In genomic region chr11:125236072-125236825, GRCh38 we compare ENCODE assay signal across 25 cellular contexts.
A peak's percentile ranks its signal among the peaks of the same experiment; 100 is the strongest.
DNase-seq lines count a peak whose midpoint lies in the region; ATAC-seq, FAIRE-seq and TF ChIP-seq lines count a peak whose summit lies in the region.
"Had no signal": no experiment of that assay in that cellular context is flagged by ENCODE, and none has a peak within 500 bp of the region (broad histone marks: within the 10 kb centered on the region; RNA-seq: fewer than 3 reads in every experiment).

No MANE protein-coding gene starts in this region.

- no peak for FAIRE-seq in GM12892 (lab: Jason Lieb, UNC)
- FAIRE-seq: GM12891, HepG2, K562, RCC 7860 had no signal

- H3K36me3 ChIP-seq in H7 (replicated peaks; ENCODE audit: control insufficient read depth, insufficient read depth, low read length) (no peaks in the 10 kb centered on the region), endodermal cell (ENCODE audit: control insufficient read depth, insufficient read depth, low read length) (no peaks in the 10 kb centered on the region), mesendoderm (ENCODE audit: control insufficient read depth, insufficient read depth, low read length) (no peaks in the 10 kb centered on the region)

- H2BK5ac ChIP-seq in mesendoderm (ENCODE audit: low read length), result no peak overlapping the region

- TF ChIP-seq CTCF in endodermal cell (conservative IDR thresholded peaks at IDR 0.05), result no peak

- H3K4me3 Mint-ChIP-seq in endodermal cell, result no peak overlapping the region
- H3K4me3 Mint-ChIP-seq: CD8-positive, alpha-beta T cell had no signal

- H3K9ac ChIP-seq in endodermal cell (ENCODE audit: extremely low read depth, low read length, poor library complexity, severe bottlenecking) (no peak overlapping the region), mesendoderm (ENCODE audit: low read length) (no peak overlapping the region)
- H3K9ac ChIP-seq: GM23248 had no signal

- no peak overlapping the region for H3K27ac Mint-ChIP-seq in endodermal cell
- H3K27ac Mint-ChIP-seq: CD8-positive, alpha-beta T cell had no signal

- H2BK15ac ChIP-seq in mesendoderm (replicated peaks; ENCODE audit: low read depth), result no peak overlapping the region

- no peak overlapping the region for H3K4me2 ChIP-seq in mesendoderm (ENCODE audit: low read length)

- H3K4ac ChIP-seq in mesendoderm (ENCODE audit: low read depth, low read length), result no peak overlapping the region

- no peaks in the 10 kb centered on the region for H3K9me3 Mint-ChIP-seq in endodermal cell
- H3K9me3 Mint-ChIP-seq: CD8-positive, alpha-beta T cell had no signal

- H3K36me3 Mint-ChIP-seq in endodermal cell (ENCODE audit: low read depth), result no peaks in the 10 kb centered on the region
- H3K36me3 Mint-ChIP-seq: CD8-positive, alpha-beta T cell had no signal

- peaks cover 33% of the 10 kb centered on the region for H3K4me1 Mint-ChIP-seq in endodermal cell

- H4K5ac ChIP-seq in mesendoderm (ENCODE audit: low read length), result no peak overlapping the region

- peak; percentile 73 for DNase-seq in H7
- DNase-seq in endodermal cell, result peak; percentile 77
- peak; percentile 55 for DNase-seq in mesendoderm
- peak; percentile 42 for DNase-seq in retina
- DNase-seq in GM12892 (ENCODE audit: insufficient read length), result no peak
- no peak for DNase-seq in foreskin melanocyte
- DNase-seq: AML-193; C1 segment of cervical spinal cord; CD8-positive, alpha-beta T cell; DND-41; GM23248; MG63; NCI-H1048; NCI-H1417 treated with DMSO at 0.1 percent for 48 hours; NCI-H187 treated with DMSO at 0.1 percent for 48 hours; NCI-H510A; NCI-H82; SJCRH30 had no signal

- peak overlapping the region; percentile 6 for H3K56ac ChIP-seq in mesendoderm (ENCODE audit: low read length)

- no peaks in the 10 kb centered on the region for H3K79me2 ChIP-seq in mesendoderm (ENCODE audit: control insufficient read depth, insufficient read depth, low read length)

- H3K27ac ChIP-seq in endodermal cell (ENCODE audit: low read depth, low read length) (no peak overlapping the region), mesendoderm (ENCODE audit: low read depth, low read length) (no peak overlapping the region)
- H3K27ac ChIP-seq: GM23248, HL-60, SJCRH30 had no signal

- no peaks in the 10 kb centered on the region for H3K79me1 ChIP-seq in mesendoderm (ENCODE audit: low read length)

- no peak overlapping the region for H2BK120ac ChIP-seq in mesendoderm (ENCODE audit: low read depth, low read length)

- H3K23ac ChIP-seq in mesendoderm (ENCODE audit: low read length), result no peak overlapping the region

- no peak overlapping the region for H2AK5ac ChIP-seq in mesendoderm (ENCODE audit: low read length)

- ATAC-seq in GM18517 (IDR thresholded peaks at IDR 0.05; ENCODE audit: unreplicated experiment) (no peak), HG02571 (IDR thresholded peaks at IDR 0.05; ENCODE audit: unreplicated experiment) (no peak)
- ATAC-seq: CD8-positive, alpha-beta T cell; K562 had no signal

- TF ChIP-seq POLR2A in GM12892 (IDR thresholded peaks at IDR 0.05; ENCODE audit: low read depth, low read length), result no peak

- H3K27me3 Mint-ChIP-seq in endodermal cell (ENCODE audit: insufficient read depth), result peaks cover 3% of the 10 kb centered on the region

- H3K18ac ChIP-seq in mesendoderm (ENCODE audit: low read length), result no peak overlapping the region

- H3K4me1 ChIP-seq in endodermal cell (ENCODE audit: control insufficient read depth, insufficient read depth, low read length) (peaks cover 15% of the 10 kb centered on the region), mesendoderm (ENCODE audit: control insufficient read depth, low read depth, low read length) (peaks cover 19% of the 10 kb centered on the region)
- H3K4me1 ChIP-seq: SJCRH30 had no signal

- WGBS in endodermal cell (ENCODE audit: insufficient coverage in 1 of 2, insufficient read length in 1 of 2), 2 experiments, result 87 to 93% methylated on average over 8 to 22 of the region's 24 CpGs
- WGBS in mesendoderm (ENCODE audit: extremely low coverage, insufficient coverage, low lambda C conversion rate), result no CpG with 5 or more reads among the region's 24 CpGs

- H3K9me3 ChIP-seq in endodermal cell (ENCODE audit: control insufficient read depth, low read length), result no peaks in the 10 kb centered on the region
- H3K9me3 ChIP-seq: MG63, SJCRH30 had no signal

- H3K27me3 ChIP-seq in H7 (ENCODE audit: control insufficient read depth, insufficient read depth, low read length) (no peaks in the 10 kb centered on the region), endodermal cell (ENCODE audit: control insufficient read depth, insufficient read depth, low read length, poor library complexity, severe bottlenecking) (no peaks in the 10 kb centered on the region), mesendoderm (ENCODE audit: insufficient read depth, low read length, poor library complexity) (no peaks in the 10 kb centered on the region)
- H3K27me3 ChIP-seq: MG63, SJCRH30 had no signal

- no peak overlapping the region for H3K4me3 ChIP-seq in H7 (ENCODE audit: insufficient read depth, low read depth, low read length)
- no peak overlapping the region for H3K4me3 ChIP-seq in endodermal cell (ENCODE audit: low read length)
- H3K4me3 ChIP-seq in mesendoderm (ENCODE audit: low read length), result no peak overlapping the region
- H3K4me3 ChIP-seq: GM23248, K562, MG63, SJCRH30 had no signal

- no peak overlapping the region for H4K8ac ChIP-seq in mesendoderm (ENCODE audit: low read depth, low read length)

Comparison
In these comparisons a context has a peak if more than half of its experiments do, and no peak if none do; other contexts are left out.
1. DNase-seq: peak in H7 (single experiment), endodermal cell (single experiment), mesendoderm (single experiment) and retina (single experiment); none in GM12892 (single experiment) and foreskin melanocyte (single experiment).